In genomic region chr6:37648465-37649330, GRCh38 we compare ENCODE assay signal across 1 cellular context.
TF ChIP-seq lines count a peak whose summit lies in the region.

No MANE protein-coding gene starts in this region.

TF ChIP-seq in WTC11, 78 proteins besides CTCF, POLR2A, EP300 and RAD21 (continued from another document and continues in another):
- no peak for TF ChIP-seq AR (CRISPR knock-in tag; IDR thresholded peaks at IDR 0.05)
- no peak for TF ChIP-seq ZNF425 (CRISPR knock-in tag; conservative IDR thresholded peaks at IDR 0.05)
- TF ChIP-seq FOXK1 (CRISPR knock-in tag; IDR thresholded peaks at IDR 0.05): peak; percentile 97
- no peak for TF ChIP-seq CDX4 (CRISPR knock-in tag; IDR thresholded peaks at IDR 0.05; ENCODE audit: borderline replicate concordance)
- TF ChIP-seq IRF2 (CRISPR knock-in tag; IDR thresholded peaks at IDR 0.05; ENCODE audit: borderline replicate concordance, low read depth): peak; percentile 52; the same call in 1 of the 2 replicates
- TF ChIP-seq ARID4B (CRISPR knock-in tag; IDR thresholded peaks at IDR 0.05; ENCODE audit: borderline replicate concordance): peak; percentile 99
- peak; percentile 98 for TF ChIP-seq TEAD1 (CRISPR knock-in tag; IDR thresholded peaks at IDR 0.05)
- peak; percentile 58; the same call in 1 of the 2 replicates for TF ChIP-seq USF2 (CRISPR knock-in tag; IDR thresholded peaks at IDR 0.05)
- TF ChIP-seq ZNF232 (CRISPR knock-in tag; IDR thresholded peaks at IDR 0.05): peak; percentile 93; the same call in 1 of the 2 replicates
- peak; percentile 93; the same call in 1 of the 2 replicates for TF ChIP-seq CBFB (CRISPR knock-in tag; IDR thresholded peaks at IDR 0.05; ENCODE audit: low read depth)
- TF ChIP-seq CREM (CRISPR knock-in tag; IDR thresholded peaks at IDR 0.05): peak; percentile 90
- peak; percentile 96 for TF ChIP-seq AFF4 (CRISPR knock-in tag; IDR thresholded peaks at IDR 0.05; ENCODE audit: borderline replicate concordance)
- TF ChIP-seq GRHL2 (CRISPR knock-in tag; IDR thresholded peaks at IDR 0.05; ENCODE audit: insufficient replicate concordance, severe bottlenecking): no peak
- TF ChIP-seq NR3C1 (CRISPR knock-in tag; conservative IDR thresholded peaks at IDR 0.05; ENCODE audit: low read depth): 0 out of 2 replicates have a peak, but pooled peaks have one; percentile 64
- TF ChIP-seq MXD4 (CRISPR knock-in tag; IDR thresholded peaks at IDR 0.05; ENCODE audit: borderline replicate concordance): no peak
- no peak for TF ChIP-seq SOX15 (CRISPR knock-in tag; IDR thresholded peaks at IDR 0.05)
- peak; percentile 85 for TF ChIP-seq USF1 (CRISPR knock-in tag; IDR thresholded peaks at IDR 0.05)
- peak; percentile 65; the same call in 1 of the 2 replicates for TF ChIP-seq NR2C2 (CRISPR knock-in tag; IDR thresholded peaks at IDR 0.05)
- peak; percentile 99 for TF ChIP-seq IRF1 (CRISPR knock-in tag; IDR thresholded peaks at IDR 0.05)
- no peak for TF ChIP-seq GTF2I (CRISPR knock-in tag; conservative IDR thresholded peaks at IDR 0.05)
- TF ChIP-seq ATF6 (CRISPR knock-in tag; IDR thresholded peaks at IDR 0.05): 0 out of 2 replicates have a peak, but pooled peaks have one; percentile 10
- no peak for TF ChIP-seq EMX1 (CRISPR knock-in tag; IDR thresholded peaks at IDR 0.05)
- peak; percentile 97 for TF ChIP-seq ATF1 (CRISPR knock-in tag; IDR thresholded peaks at IDR 0.05)
- TF ChIP-seq FOXP1 (CRISPR knock-in tag; IDR thresholded peaks at IDR 0.05; ENCODE audit: borderline replicate concordance): peak; percentile 98
- no peak for TF ChIP-seq ERG (CRISPR knock-in tag; IDR thresholded peaks at IDR 0.05)
- peak; percentile 97 for TF ChIP-seq RELA (CRISPR knock-in tag; IDR thresholded peaks at IDR 0.05; ENCODE audit: borderline replicate concordance)
- TF ChIP-seq JAZF1 (CRISPR knock-in tag; IDR thresholded peaks at IDR 0.05): no peak
- no peak for TF ChIP-seq ZMAT4 (CRISPR knock-in tag; IDR thresholded peaks at IDR 0.05)
- TF ChIP-seq MLX (CRISPR knock-in tag; IDR thresholded peaks at IDR 0.05): 0 out of 2 replicates have a peak, but pooled peaks have one; percentile 58
- peak; percentile 94 for TF ChIP-seq TCF7 (CRISPR knock-in tag; IDR thresholded peaks at IDR 0.05; ENCODE audit: low read depth)
- no peak for TF ChIP-seq NR1H2 (CRISPR knock-in tag; IDR thresholded peaks at IDR 0.05)
- peak; percentile 99 for TF ChIP-seq ETV6 (CRISPR knock-in tag; IDR thresholded peaks at IDR 0.05)
- no peak for TF ChIP-seq OVOL2 (CRISPR knock-in tag; IDR thresholded peaks at IDR 0.05; ENCODE audit: borderline replicate concordance)
